Comparison of ENCODE assay signal across 8 cellular contexts in genomic region chr1:112508242-112509004, GRCh38. TPM values are rescaled to one million over a fixed set of nuclear protein-coding genes. Genes with fewer than 3 reads are reported as not detected.
DNase-seq lines count a peak whose midpoint lies in the region; ATAC-seq and TF ChIP-seq lines count a peak whose summit lies in the region.

WNT2B (plus strand) TSS chr1:112508965; CDS start chr1:112509263, 298 bp downstream.

- peak within 1 kb of the TSS; percentile 40 for H3K9ac ChIP-seq in fibroblast of lung (ENCODE audit: insufficient read depth, low read length)

- no peaks in the 10 kb centered on the region for H3K9me3 Mint-ChIP-seq in activated T-cell treated with anti-CD3 and anti-CD28 coated beads, Interleukin-2, amount 50 U/mL, for 4 hours

- POLR2A ChIA-PET in A673 (lab: Charles Lee; ENCODE audit: low non-redundant PET) = no interaction called here

- no peak within 1 kb of the TSS for H3K27ac ChIP-seq in A673 (ENCODE audit: low read depth, low read length, poor library complexity, severe bottlenecking)
- H3K27ac ChIP-seq in fibroblast of lung (ENCODE audit: insufficient read depth, low read length) = no peak within 1 kb of the TSS
- H3K27ac ChIP-seq in neutrophil = no peak within 1 kb of the TSS
- H3K27ac ChIP-seq in urinary bladder (ENCODE audit: low read depth) = peak within 1 kb of the TSS; percentile 74

- H3K36me3 Mint-ChIP-seq in activated T-cell treated with anti-CD3 and anti-CD28 coated beads, Interleukin-2, amount 50 U/mL, for 4 hours (ENCODE audit: insufficient read depth) = no peaks in the 10 kb centered on the region

- H3K27me3 ChIP-seq in A673 (replicated peaks; ENCODE audit: insufficient read depth, low read depth, low read length, poor library complexity) (peaks cover 19% of the 10 kb centered on the region), fibroblast of lung (ENCODE audit: control insufficient read depth, insufficient read depth, low read length) (peaks cover 24% of the 10 kb centered on the region), neutrophil (peaks cover 100% of the 10 kb centered on the region)

- no TSS peak for BruUV-seq in A673 (replicated peaks; lab: Mats Ljungman, UMichigan)

- WGBS in urinary bladder = under 1% methylated on average over 71 of the region's 71 CpGs

- H3K27me3 Mint-ChIP-seq in activated T-cell treated with anti-CD3 and anti-CD28 coated beads, Interleukin-2, amount 50 U/mL, for 4 hours (ENCODE audit: low read depth) = peaks cover 25% of the 10 kb centered on the region

- H2AFZ ChIP-seq in fibroblast of lung (ENCODE audit: low read length) = peak within 1 kb of the TSS; percentile 78

- peaks cover 11% of the 10 kb centered on the region for H3K4me1 Mint-ChIP-seq in activated T-cell treated with anti-CD3 and anti-CD28 coated beads, Interleukin-2, amount 50 U/mL, for 4 hours (ENCODE audit: low read depth)

- H3K9me3 ChIP-seq in A673 (ENCODE audit: low read depth, low read length, poor library complexity, severe bottlenecking) (no peaks in the 10 kb centered on the region), fibroblast of lung (ENCODE audit: control insufficient read depth, insufficient read depth, low read depth, low read length) (no peaks in the 10 kb centered on the region), neutrophil (no peaks in the 10 kb centered on the region)

- H3K4me3 Mint-ChIP-seq in activated T-cell treated with anti-CD3 and anti-CD28 coated beads, Interleukin-2, amount 50 U/mL, for 4 hours = peak within 1 kb of the TSS; percentile 77

- DNase-seq in A673 (ENCODE audit: low spot score) (peak; percentile 52), NCI-H2171 (lab: John Stamatoyannopoulos, UW) (peak; percentile 35), fibroblast of lung (ENCODE audit: low read depth in 2 of 2) (no peak), foreskin melanocyte (no peak)
- DNase-seq in activated T-cell treated with anti-CD3 and anti-CD28 coated beads, Interleukin-2, amount 50 U/mL, for 4 hours = peak; percentile 36

- H4K20me1 ChIP-seq in fibroblast of lung (ENCODE audit: control insufficient read depth, extremely low read depth, insufficient read depth, low read length) = no peaks in the 10 kb centered on the region

- no peaks in the 10 kb centered on the region for H3K79me2 ChIP-seq in fibroblast of lung (ENCODE audit: control insufficient read depth, insufficient read depth, low read length)

- no peaks in the 10 kb centered on the region for H3K36me3 ChIP-seq in A673 (ENCODE audit: insufficient read depth, low read length, poor library complexity, severe bottlenecking)
- H3K36me3 ChIP-seq in fibroblast of lung (ENCODE audit: control insufficient read depth, insufficient read depth, low read length) = no peaks in the 10 kb centered on the region
- H3K36me3 ChIP-seq in neutrophil = no peaks in the 10 kb centered on the region
- H3K36me3 ChIP-seq in urinary bladder (ENCODE audit: insufficient read depth) = no peaks in the 10 kb centered on the region

- TF ChIP-seq CTCF in A673 (conservative IDR thresholded peaks at IDR 0.05; ENCODE audit: low read depth, low read length) = 0 out of 2 replicates have a peak, but pooled peaks have one; percentile 10
- no peak for TF ChIP-seq CTCF in fibroblast of lung (conservative IDR thresholded peaks at IDR 0.05 in 1 of 2, IDR thresholded peaks at IDR 0.05 in 1 of 2; ENCODE audit: low read depth in 1 of 2, low read length in 2 of 2)
- TF ChIP-seq CTCF in neutrophil (IDR thresholded peaks at IDR 0.05) = no peak

- peak; percentile 82 for ATAC-seq in GM19351 (IDR thresholded peaks at IDR 0.05; ENCODE audit: unreplicated experiment)
- ATAC-seq in activated T-cell treated with anti-CD3 and anti-CD28 coated beads, Interleukin-2, amount 50 U/mL, for 4 hours = peak; percentile 78 to 86

- CTCF ChIA-PET in A673 (lab: Charles Lee) = interaction anchor here (0.6 to 1.0 kb wide), 2 partner anchors 14 to 196 kb away, joined by 3 to 7 read pairs; no protein-coding TSS in a partner anchor

- H3K4me2 ChIP-seq in fibroblast of lung (ENCODE audit: extremely low read depth, insufficient read depth, low read length) = peak within 1 kb of the TSS; percentile 89

- H3K4me1 ChIP-seq in A673 (ENCODE audit: insufficient read depth, low read length, poor library complexity, severe bottlenecking) (peaks cover 10% of the 10 kb centered on the region), fibroblast of lung (ENCODE audit: control insufficient read depth, extremely low read depth, insufficient read depth, low read length) (no peaks in the 10 kb centered on the region), neutrophil (ENCODE audit: control insufficient read depth in 1 of 2, insufficient read depth in 1 of 2, low read depth in 1 of 2, low read length in 1 of 2) (peaks cover 12 to 16% of the 10 kb centered on the region in 2 experiments), urinary bladder (ENCODE audit: insufficient read depth) (no peaks in the 10 kb centered on the region)

- intact Hi-C loops in A673 (cut with micrococcal nuclease; ENCODE audit: unreplicated experiment) = no loop called here

- H3K4me3 ChIP-seq in A673 (ENCODE audit: low read depth, low read length, poor library complexity, severe bottlenecking) (peak within 1 kb of the TSS; percentile 50), fibroblast of lung (replicated peaks in 1 of 4; ENCODE audit: control extremely low read depth in 1 of 4, insufficient read depth in 1 of 4, low read depth in 3 of 4, low read length in 4 of 4) (peak within 1 kb of the TSS; percentile 47 to 59 (median 56)), neutrophil (ENCODE audit: low read depth in 1 of 2, low read length in 1 of 2) (peak within 1 kb of the TSS; percentile 20 to 44), urinary bladder (ENCODE audit: low read depth, low read length) (peak within 1 kb of the TSS; percentile 53)

RNA-seq across cellular contexts. Expression of gene WNT2B, which starts in this region (rescaled TPM):
- total RNA-seq in A673 (2021) (0.32 and 0.52 TPM in 2 replicates), fibroblast of lung (1.5 and 3.5 TPM in 2 replicates), urinary bladder (55.2 TPM)
- under 1 TPM in 2 of 3 donors, not detected in 1; 0.05 to 0.24 TPM for total RNA-seq in activated T-cell treated with anti-CD3 and anti-CD28 coated beads, Interleukin-2, amount 50 U/mL, for 4 hours
- polyA plus RNA-seq in fibroblast of lung (1.3 and 2.0 TPM in 2 replicates), urinary bladder (9.1 TPM)
- 1.7 and 1.9 TPM in 2 replicates for polyA plus RNA-seq in fibroblast of lung (2012)
- polyA minus RNA-seq in fibroblast of lung (ENCODE audit: low replicate concordance) = 2.5 and 2.8 TPM in 2 replicates

Comparison
In these comparisons a context has a peak if more than half of its experiments do, and no peak if none do; other contexts are left out.
1. RNA of gene WNT2B (total RNA-seq): 55.2 TPM in urinary bladder (single experiment); 1.5 to 3.5 TPM in fibroblast of lung, 0.32 to 0.52 TPM in A673 and 0.05 to 0.24 TPM in activated T-cell treated with anti-CD3 and anti-CD28 coated beads, Interleukin-2, amount 50 U/mL, for 4 hours; every median in the first group is over 10 times any median in the second.
2. Peak in DNase-seq and H3K4me3 ChIP-seq in A673; RNA of the gene not detected or under 1 TPM.
3. Peak in DNase-seq and ATAC-seq in activated T-cell treated with anti-CD3 and anti-CD28 coated beads, Interleukin-2, amount 50 U/mL, for 4 hours; RNA of the gene not detected or under 1 TPM.
4. Peak in every context shown above with its lines, with median percentiles within 50 percentile points of each other: H3K4me3 ChIP-seq.